Comparison of ENCODE assay signal across 14 cellular contexts in the genomic region with DNA sequence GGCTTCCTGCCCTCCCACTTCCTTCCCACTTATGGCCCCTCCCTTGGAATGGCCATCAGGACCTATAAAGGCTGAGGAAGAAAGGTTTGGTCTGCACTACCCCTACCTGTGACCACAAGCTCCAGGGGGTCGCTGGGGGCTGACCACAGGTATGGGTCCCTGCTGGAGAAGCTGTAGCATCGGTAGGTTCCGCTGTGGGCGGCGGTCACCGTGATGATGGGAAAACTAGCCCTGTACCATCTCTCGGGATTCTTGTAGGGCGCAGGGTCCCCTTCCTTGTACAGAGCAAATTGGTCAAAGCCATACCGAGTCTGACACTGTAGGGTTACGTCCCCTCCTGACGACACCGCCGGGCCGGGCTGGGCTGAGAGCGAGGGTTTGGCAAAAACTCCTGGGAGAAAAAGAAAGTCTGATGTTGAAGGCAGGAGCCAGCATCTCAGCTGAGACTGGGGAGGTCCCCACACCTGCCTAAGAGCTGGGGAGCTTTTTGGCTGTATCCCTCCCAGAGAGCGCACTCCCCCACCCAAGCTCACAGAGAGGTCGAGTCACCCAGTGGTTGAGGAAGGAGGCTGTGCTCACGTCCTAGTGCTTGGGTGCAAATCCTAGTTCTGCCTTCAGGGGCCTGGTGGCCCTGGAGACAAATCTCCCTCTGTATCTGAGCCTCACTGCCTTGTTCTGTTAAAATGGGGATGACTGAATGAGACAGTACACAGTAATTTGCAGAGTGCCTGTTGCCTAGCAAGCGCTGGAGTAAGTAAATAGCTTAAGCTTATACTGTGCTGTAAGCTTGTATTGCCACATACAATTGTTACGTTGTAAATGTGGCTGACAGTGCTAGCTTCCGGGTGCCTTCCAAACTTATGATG. TPM values are rescaled to one million over a fixed set of nuclear protein-coding genes. Genes with fewer than 3 reads are reported as not detected.
DNase-seq lines count a peak whose midpoint lies in the region; ATAC-seq and TF ChIP-seq lines count a peak whose summit lies in the region.
"Had no signal": no experiment of that assay in that cellular context is flagged by ENCODE, and none has a peak within 500 bp of the region (broad histone marks: within the 10 kb centered on the region; RNA-seq: fewer than 3 reads in every experiment).

No MANE protein-coding gene starts in this region.

- POLR2A ChIA-PET in naive thymus-derived CD4-positive, alpha-beta T cell (lab: Charles Lee): no interaction called here

- no peaks in the 10 kb centered on the region for H3K36me3 ChIP-seq in RWPE2 (ENCODE audit: low read depth)
- no peaks in the 10 kb centered on the region for H3K36me3 ChIP-seq in naive thymus-derived CD4-positive, alpha-beta T cell (ENCODE audit: control insufficient read depth in 2 of 3, insufficient read depth in 3 of 3, low read length in 3 of 3)

- H3K4me3 ChIP-seq in Jurkat, Clone E6-1 (ENCODE audit: low read length): no peak overlapping the region
- H3K4me3 ChIP-seq in RWPE2 (ENCODE audit: severe bottlenecking): no peak overlapping the region
- H3K4me3 ChIP-seq in naive thymus-derived CD4-positive, alpha-beta T cell (ENCODE audit: low read length): no peak overlapping the region
- H3K4me3 ChIP-seq: body of pancreas had no signal

- in situ Hi-C loops in GM13976 (cut with MboI; ENCODE audit: low sequenced_read_pairs, unreplicated experiment): no loop called here

- H3K27me3 Mint-ChIP-seq in naive thymus-derived CD4-positive, alpha-beta T cell: no peaks in the 10 kb centered on the region

- TF ChIP-seq CTCF in RWPE2 (IDR thresholded peaks at IDR 0.05; ENCODE audit: poor library complexity, severe bottlenecking) (no peak), GM13976 (IDR thresholded peaks at IDR 0.05; ENCODE audit: borderline replicate concordance, control extremely low read depth, extremely low read depth, insufficient read depth, missing control alignments) (no peak)

- H3K27me3 ChIP-seq in RWPE2 (ENCODE audit: insufficient read depth, poor library complexity, severe bottlenecking): no peaks in the 10 kb centered on the region
- no peaks in the 10 kb centered on the region for H3K27me3 ChIP-seq in naive thymus-derived CD4-positive, alpha-beta T cell (ENCODE audit: control insufficient read depth in 2 of 2, insufficient read depth in 2 of 2, low read length in 2 of 2)
- H3K27me3 ChIP-seq: body of pancreas had no signal

- H3K4me1 ChIP-seq in RWPE2 (ENCODE audit: insufficient read depth, poor library complexity, severe bottlenecking): no peaks in the 10 kb centered on the region
- no peaks in the 10 kb centered on the region for H3K4me1 ChIP-seq in naive thymus-derived CD4-positive, alpha-beta T cell (ENCODE audit: control insufficient read depth in 2 of 2, insufficient read depth in 2 of 2, low read length in 2 of 2)
- H3K4me1 ChIP-seq: body of pancreas had no signal

- peaks cover 6 to 36% (median 13%) of the 10 kb centered on the region in 11 donors for H3K9me3 Mint-ChIP-seq in naive thymus-derived CD4-positive, alpha-beta T cell

- intact Hi-C loops in naive thymus-derived CD4-positive, alpha-beta T cell (cut with micrococcal nuclease): no loop called here

- H3K9me3 ChIP-seq in RWPE2 (ENCODE audit: severe bottlenecking): no peaks in the 10 kb centered on the region
- H3K9me3 ChIP-seq in naive thymus-derived CD4-positive, alpha-beta T cell (ENCODE audit: control insufficient read depth in 2 of 3, low read length in 3 of 3): peaks cover 0 to 14% (median 5%) of the 10 kb centered on the region in 3 experiments
- H3K9me3 ChIP-seq: body of pancreas had no signal

- H3K36me3 Mint-ChIP-seq in naive thymus-derived CD4-positive, alpha-beta T cell: peaks cover 5 to 30% (median 11%) of the 10 kb centered on the region in 5 donors

- CTCF ChIA-PET in naive thymus-derived CD4-positive, alpha-beta T cell (lab: Charles Lee): no interaction called here

- H3K27ac Mint-ChIP-seq in naive thymus-derived CD4-positive, alpha-beta T cell: peak overlapping the region in 5 of 9 donors; percentile 8 to 58 (median 38)
- H3K27ac Mint-ChIP-seq: HFFc6 had no signal

- H3K27ac ChIP-seq in RWPE2 (ENCODE audit: poor library complexity, severe bottlenecking): peak overlapping the region; percentile 18
- peak overlapping the region; percentile 17 for H3K27ac ChIP-seq in naive thymus-derived CD4-positive, alpha-beta T cell (ENCODE audit: low read depth, low read length)
- H3K27ac ChIP-seq: body of pancreas, VCaP had no signal

- H3K4me3 Mint-ChIP-seq in naive thymus-derived CD4-positive, alpha-beta T cell: no peak overlapping the region
- H3K4me3 Mint-ChIP-seq: HFFc6 had no signal

- peaks cover 0 to 25% (median 10%) of the 10 kb centered on the region in 7 donors for H3K4me1 Mint-ChIP-seq in naive thymus-derived CD4-positive, alpha-beta T cell

- ATAC-seq in RWPE2 (ENCODE audit: low read depth): peak; percentile 86
- ATAC-seq in naive thymus-derived CD4-positive, alpha-beta T cell: peak; percentile 57
- ATAC-seq: body of pancreas had no signal

- DNase-seq in NCI-H146 (lab: John Stamatoyannopoulos, UW): peak; percentile 5
- DNase-seq in NCI-H146 treated with DMSO at 0.1 percent for 48 hours (lab: John Stamatoyannopoulos, UW; ENCODE audit: unreplicated experiment): no peak
- peak; percentile 26 for DNase-seq in Jurkat, Clone E6-1 (ENCODE audit: low read depth, low spot score)
- no peak for DNase-seq in RWPE2 (ENCODE audit: low spot score)
- no peak for DNase-seq in naive thymus-derived CD4-positive, alpha-beta T cell
- DNase-seq in NCI-H1930 (lab: John Stamatoyannopoulos, UW): no peak
- DNase-seq in GM13976 (ENCODE audit: low spot score): no peak
- DNase-seq in islet precursor cell: no peak
- DNase-seq: 8988T, body of pancreas, HFFc6, midbrain, NCI-H1092 had no signal

RNA-seq across cellular contexts. Expression of a gene that starts 10.4 kb away (rescaled TPM):
- not detected for polyA plus RNA-seq in Jurkat, Clone E6-1 (2012; ENCODE audit: insufficient read depth, insufficient read length)
- total RNA-seq in naive thymus-derived CD4-positive, alpha-beta T cell: 1 to 10 TPM in 1 of 5 experiments, under 1 TPM in 4; 0.27 to 1.2 (median 0.51) TPM
- polyA plus RNA-seq in naive thymus-derived CD4-positive, alpha-beta T cell: under 1 TPM; 0.14 to 0.33 TPM
- total RNA-seq: HFFc6 had no signal

RNA-seq across cellular contexts. Expression of a gene that starts 35.2 kb away (rescaled TPM):
- 7.5 TPM for polyA plus RNA-seq in Jurkat, Clone E6-1 (2012; ENCODE audit: insufficient read depth, insufficient read length)
- 10 to 100 TPM; 14.5 to 24.8 (median 19.0) TPM for total RNA-seq in naive thymus-derived CD4-positive, alpha-beta T cell
- polyA plus RNA-seq in naive thymus-derived CD4-positive, alpha-beta T cell: 10 to 100 TPM in 1 of 2 donors, 1 to 10 TPM in 1; 9.4 to 24.8 TPM

RNA-seq across cellular contexts. Expression of a gene that starts 48.0 kb away (rescaled TPM):
- polyA plus RNA-seq in Jurkat, Clone E6-1 (2012; ENCODE audit: insufficient read depth, insufficient read length): 10.8 TPM
- 1 to 10 TPM in 4 of 5 experiments, under 1 TPM in 1; 0.76 to 6.8 (median 2.0) TPM for total RNA-seq in naive thymus-derived CD4-positive, alpha-beta T cell
- polyA plus RNA-seq in naive thymus-derived CD4-positive, alpha-beta T cell: under 1 TPM in 1 of 2 donors, not detected in 1; 0.09 TPM

Comparison
In these comparisons a context has a peak if more than half of its experiments do, and no peak if none do; other contexts are left out.
1. DNase-seq: peak in NCI-H146 (single experiment) and Jurkat, Clone E6-1 (single experiment); none in NCI-H146 treated with DMSO at 0.1 percent for 48 hours (single experiment), RWPE2 (single experiment), naive thymus-derived CD4-positive, alpha-beta T cell (0 of 9), NCI-H1930 (0 of 2), GM13976 (single experiment) and islet precursor cell (single experiment).